Comparison of ENCODE assay signal across 8 cellular contexts in genomic region chr9:122991370-122991830, GRCh38. TPM values are rescaled to one million over a fixed set of nuclear protein-coding genes. Genes with fewer than 3 reads are reported as not detected.
A peak's percentile ranks its signal among the peaks of the same experiment; 100 is the strongest.
DNase-seq lines count a peak whose midpoint lies in the region; ATAC-seq lines count a peak whose summit lies in the region.

No MANE protein-coding gene starts in this region.

- ATAC-seq in HG03442 (IDR thresholded peaks at IDR 0.05; ENCODE audit: unreplicated experiment) (peak; percentile 47), left lobe of liver (peak; percentile 79), GM19328 (IDR thresholded peaks at IDR 0.05; ENCODE audit: unreplicated experiment) (no peak), GM19035 (IDR thresholded peaks at IDR 0.05; ENCODE audit: unreplicated experiment) (no peak)

- peak overlapping the region; percentile 37 for H3K27ac ChIP-seq in caudate nucleus (ENCODE audit: low read depth, low read length)

- DNase-seq in G401 (ENCODE audit: low spot score) = peak; percentile 24
- DNase-seq in SW480 (ENCODE audit: low spot score) = peak; percentile 65
- DNase-seq in caudate nucleus (lab: John Stamatoyannopoulos, UW) = peak in 16 of 61 donors; percentile 5 to 76 (median 16)
- no peak for DNase-seq in left lobe of liver (ENCODE audit: low spot score)
- DNase-seq in stimulated activated CD8-positive, alpha-beta memory T cell treated with anti-CD3 and anti-CD28 coated beads, Interleukin-12 subunit alpha, Interleukin-12 subunit beta, amount 100 ng/mL, for 24 hours (ENCODE audit: extremely low read depth) = peak; percentile 16

- in situ Hi-C loops in G401 (cut with HindIII; ENCODE audit: low sequenced_read_pairs) = no loop called here

RNA-seq across cellular contexts. Expression of gene GPR21, which starts 42.1 kb away (rescaled TPM):
- total RNA-seq in G401 (2014; rRNA removed; shearing (Covaris generic)) = 0.12 TPM in 1 of 2 replicates, not detected in the other
- 0.55 TPM for total RNA-seq in left lobe of liver

RNA-seq across cellular contexts. Expression of gene RABGAP1, which starts 50.6 kb away (rescaled TPM):
- total RNA-seq in G401 (2014; rRNA removed; shearing (Covaris generic)) = 24.8 and 32.1 TPM in 2 replicates
- total RNA-seq in left lobe of liver = 13.9 TPM

Comparison
In these comparisons a context has a peak if more than half of its experiments do, and no peak if none do; other contexts are left out.
1. ATAC-seq: peak in HG03442 (single experiment) and left lobe of liver (single experiment); none in GM19328 (single experiment) and GM19035 (single experiment).